8 cellular contexts compared by ENCODE assay signal in genomic region chr17:80361495-80362220, GRCh38.
DNase-seq lines count a peak whose midpoint lies in the region; ATAC-seq and TF ChIP-seq lines count a peak whose summit lies in the region.

No MANE protein-coding gene starts in this region.

- CTCF ChIA-PET in RWPE1 (lab: Yijun Ruan, JAX) = no interaction called here

- POLR2A ChIA-PET in RWPE1 (lab: Yijun Ruan, JAX; ENCODE audit: low non-redundant PET) = no interaction called here

- H3K27ac ChIP-seq in RWPE1 = no peak overlapping the region

- H3K9me3 Mint-ChIP-seq in stimulated activated naive CD8-positive, alpha-beta T cell treated with anti-CD3 and anti-CD28 coated beads, Interleukin-15, amount 100 ng/mL, for 72 hours = peaks cover 0 to 10% of the 10 kb centered on the region in 2 donors

- H3K4me1 Mint-ChIP-seq in stimulated activated naive CD8-positive, alpha-beta T cell treated with anti-CD3 and anti-CD28 coated beads, Interleukin-15, amount 100 ng/mL, for 72 hours = no peaks in the 10 kb centered on the region

- no peak for TF ChIP-seq POLR2A in erythroblast (IDR thresholded peaks at IDR 0.05; ENCODE audit: low read length)

- H3K4me3 Mint-ChIP-seq in stimulated activated naive CD8-positive, alpha-beta T cell treated with anti-CD3 and anti-CD28 coated beads, Interleukin-15, amount 100 ng/mL, for 72 hours = no peak overlapping the region

- TF ChIP-seq CTCF in RWPE1 (conservative IDR thresholded peaks at IDR 0.05; ENCODE audit: low read depth) = peak; percentile 26; the same call in 1 of the 2 replicates

- no peaks in the 10 kb centered on the region for H3K27me3 Mint-ChIP-seq in stimulated activated naive CD8-positive, alpha-beta T cell treated with anti-CD3 and anti-CD28 coated beads, Interleukin-15, amount 100 ng/mL, for 72 hours

- peak; percentile 42 for ATAC-seq in stimulated activated naive CD8-positive, alpha-beta T cell treated with anti-CD3 and anti-CD28 coated beads, Interleukin-15, amount 100 ng/mL, for 72 hours
- no peak for ATAC-seq in HG02852 (IDR thresholded peaks at IDR 0.05; ENCODE audit: unreplicated experiment)

- DNase-seq in activated effector memory CD4-positive, alpha-beta T cell treated with anti-CD3 and anti-CD28 coated beads, Interleukin-2, amount 50 U/mL, for 16 hours = peak; percentile 63
- no peak for DNase-seq in activated effector memory CD4-positive, alpha-beta T cell treated with Interleukin-2 at 50 U/mL for 16 hours
- DNase-seq in RWPE1 (ENCODE audit: low spot score) (peak; percentile 21), erythroblast (lab: John Stamatoyannopoulos, UW) (peak; percentile 39 to 55), Ammon's horn (ENCODE audit: low spot score) (no peak), pons (ENCODE audit: low spot score) (no peak)
- DNase-seq in stimulated activated naive CD8-positive, alpha-beta T cell treated with anti-CD3 and anti-CD28 coated beads, Interleukin-15, amount 100 ng/mL, for 72 hours = peak in 1 of 2 donors; percentile 19

- H3K27ac Mint-ChIP-seq in stimulated activated naive CD8-positive, alpha-beta T cell treated with anti-CD3 and anti-CD28 coated beads, Interleukin-15, amount 100 ng/mL, for 72 hours = peak overlapping the region; percentile 67 to 76

Comparison
In these comparisons a context has a peak if more than half of its experiments do, and no peak if none do; other contexts are left out.
1. DNase-seq: peak in activated effector memory CD4-positive, alpha-beta T cell treated with anti-CD3 and anti-CD28 coated beads, Interleukin-2, amount 50 U/mL, for 16 hours (single experiment), RWPE1 (single experiment) and erythroblast (2 of 2); none in activated effector memory CD4-positive, alpha-beta T cell treated with Interleukin-2 at 50 U/mL for 16 hours (single experiment), Ammon's horn (single experiment) and pons (single experiment).